Comparison of ENCODE assay signal across 14 cellular contexts in genomic region chr4:1234296-1234695, GRCh38. TPM values are rescaled to one million over a fixed set of nuclear protein-coding genes. Genes with fewer than 3 reads are reported as not detected.
DNase-seq lines count a peak whose midpoint lies in the region; ATAC-seq and TF ChIP-seq lines count a peak whose summit lies in the region.
"Had no signal": no experiment of that assay in that cellular context is flagged by ENCODE, and none has a peak within 500 bp of the region (broad histone marks: within the 10 kb centered on the region; RNA-seq: fewer than 3 reads in every experiment).

No MANE protein-coding gene starts in this region.

- H3K36me3 ChIP-seq in RWPE2 (ENCODE audit: low read depth) (peaks cover 85% of the 10 kb centered on the region), A673 (ENCODE audit: insufficient read depth, low read length, poor library complexity, severe bottlenecking) (peaks cover 66% of the 10 kb centered on the region)

- H3K9me3 ChIP-seq in RWPE2 (ENCODE audit: severe bottlenecking) = no peaks in the 10 kb centered on the region
- no peaks in the 10 kb centered on the region for H3K9me3 ChIP-seq in A673 (ENCODE audit: low read depth, low read length, poor library complexity, severe bottlenecking)

- H3K4me1 Mint-ChIP-seq in nephron = peaks cover 35% of the 10 kb centered on the region

- H3K4me3 ChIP-seq in RWPE2 (ENCODE audit: severe bottlenecking) (no peak overlapping the region), fibroblast of the aortic adventitia (ENCODE audit: low read depth, low read length) (no peak overlapping the region), A673 (ENCODE audit: low read depth, low read length, poor library complexity, severe bottlenecking) (no peak overlapping the region)

- H3K27ac Mint-ChIP-seq in nephron = peak overlapping the region; percentile 94 to 98 (median 94)
- H3K27ac Mint-ChIP-seq: activated CD8-positive, alpha-beta memory T cell treated with anti-CD3 and anti-CD28 coated beads, Interleukin-2, amount 10 ng/mL, durations not matched to agents 7 days and 5 days had no signal

- CTCF ChIA-PET in A673 (lab: Charles Lee) = no interaction called here

- ATAC-seq in RWPE2 (ENCODE audit: low read depth) (no peak), HG02885 (IDR thresholded peaks at IDR 0.05; ENCODE audit: poor library complexity, unreplicated experiment) (no peak)
- ATAC-seq: activated CD8-positive, alpha-beta memory T cell treated with anti-CD3 and anti-CD28 coated beads, Interleukin-2, amount 10 ng/mL, durations not matched to agents 7 days and 5 days had no signal

- POLR2A ChIA-PET in A673 (lab: Charles Lee; ENCODE audit: low non-redundant PET) = no interaction called here

- no peaks in the 10 kb centered on the region for H3K27me3 Mint-ChIP-seq in nephron (ENCODE audit: low read depth)
- H3K27me3 Mint-ChIP-seq: activated CD8-positive, alpha-beta memory T cell treated with anti-CD3 and anti-CD28 coated beads, Interleukin-2, amount 10 ng/mL, durations not matched to agents 7 days and 5 days; CD4-positive, CD25-positive, alpha-beta regulatory T cell had no signal

- H3K4me3 Mint-ChIP-seq in nephron = peak overlapping the region; percentile 23 to 38 (median 32)
- H3K4me3 Mint-ChIP-seq: activated CD8-positive, alpha-beta memory T cell treated with anti-CD3 and anti-CD28 coated beads, Interleukin-2, amount 10 ng/mL, durations not matched to agents 7 days and 5 days; CD4-positive, CD25-positive, alpha-beta regulatory T cell had no signal

- no TSS peak for BruUV-seq in A673 (replicated peaks; lab: Mats Ljungman, UMichigan)

- TF ChIP-seq CTCF in RWPE2 (IDR thresholded peaks at IDR 0.05; ENCODE audit: poor library complexity, severe bottlenecking) (no peak), fibroblast of the aortic adventitia (IDR thresholded peaks at IDR 0.05; ENCODE audit: insufficient read depth, low read length) (no peak), nephron (IDR thresholded peaks at IDR 0.05; ENCODE audit: unreplicated experiment in 3 of 3) (no peak), A673 (conservative IDR thresholded peaks at IDR 0.05; ENCODE audit: low read depth, low read length) (no peak)

- no peaks in the 10 kb centered on the region for H3K9me3 Mint-ChIP-seq in nephron
- H3K9me3 Mint-ChIP-seq: CD4-positive, CD25-positive, alpha-beta regulatory T cell had no signal

- H3K27ac ChIP-seq in RWPE2 (ENCODE audit: poor library complexity, severe bottlenecking) (no peak overlapping the region), A673 (ENCODE audit: low read depth, low read length, poor library complexity, severe bottlenecking) (no peak overlapping the region)

- DNase-seq in AG20443 (ENCODE audit: low spot score) (peak; percentile 57), RWPE2 (ENCODE audit: low spot score) (peak; percentile 35), fibroblast of the aortic adventitia (ENCODE audit: low read depth) (peak; percentile 55), mesenteric fat pad (ENCODE audit: low spot score) (no peak), A673 (ENCODE audit: low spot score) (no peak), NCI-H2196 treated with DMSO at 0.1 percent for 48 hours (lab: John Stamatoyannopoulos, UW; ENCODE audit: unreplicated experiment) (no peak)
- DNase-seq: activated CD8-positive, alpha-beta memory T cell treated with anti-CD3 and anti-CD28 coated beads, Interleukin-2, amount 10 ng/mL, durations not matched to agents 7 days and 5 days; CD4-positive, CD25-positive, alpha-beta regulatory T cell; effector CD4-positive, alpha-beta T cell; NCI-H1436; NCI-H774; stimulated activated naive CD4-positive, alpha-beta T cell treated with Interleukin-2 at 50 U/mL for 16 hours had no signal

- no peaks in the 10 kb centered on the region for H3K27me3 ChIP-seq in RWPE2 (ENCODE audit: insufficient read depth, poor library complexity, severe bottlenecking)
- H3K27me3 ChIP-seq in A673 (replicated peaks; ENCODE audit: insufficient read depth, low read depth, low read length, poor library complexity) = no peaks in the 10 kb centered on the region

- intact Hi-C loops in A673 (cut with micrococcal nuclease; ENCODE audit: unreplicated experiment) = no loop called here

- H3K4me1 ChIP-seq in RWPE2 (ENCODE audit: insufficient read depth, poor library complexity, severe bottlenecking) = peaks cover 13% of the 10 kb centered on the region
- no peaks in the 10 kb centered on the region for H3K4me1 ChIP-seq in A673 (ENCODE audit: insufficient read depth, low read length, poor library complexity, severe bottlenecking)

- peaks cover 55% of the 10 kb centered on the region for H3K36me3 Mint-ChIP-seq in nephron (ENCODE audit: low read depth)

RNA-seq across cellular contexts. Expression of gene CTBP1, which starts 14.6 kb away (rescaled TPM):
- total RNA-seq in fibroblast of the aortic adventitia (ENCODE audit: low replicate concordance) = 141 and 191 TPM in 2 replicates
- total RNA-seq in mesenteric fat pad = 147 TPM
- 187 and 196 TPM in 2 replicates for total RNA-seq in A673 (2021)

RNA-seq across cellular contexts. Expression of gene MAEA, which starts 55.4 kb away (rescaled TPM):
- 54.8 and 98.0 TPM in 2 replicates for total RNA-seq in fibroblast of the aortic adventitia (ENCODE audit: low replicate concordance)
- 46.8 TPM for total RNA-seq in mesenteric fat pad
- 85.9 and 87.0 TPM in 2 replicates for total RNA-seq in A673 (2021)

Comparison
In these comparisons a context has a peak if more than half of its experiments do, and no peak if none do; other contexts are left out.
1. DNase-seq: peak in AG20443 (single experiment), RWPE2 (single experiment) and fibroblast of the aortic adventitia (single experiment); none in mesenteric fat pad (single experiment), A673 (single experiment) and NCI-H2196 treated with DMSO at 0.1 percent for 48 hours (single experiment).